19 cellular contexts compared by ENCODE assay signal in genomic region chr15:25641762-25642161, GRCh38.
"Had no signal": no experiment of that assay in that cellular context is flagged by ENCODE, and none has a peak within 500 bp of the region (broad histone marks: within the 10 kb centered on the region; RNA-seq: fewer than 3 reads in every experiment).

No MANE protein-coding gene starts in this region.

- H3K4me3 ChIP-seq: ovary, tibial artery had no signal

- H3K27me3 ChIP-seq: brain microvascular endothelial cell, ovary, tibial artery had no signal

- DNase-seq: activated B cell treated with CpG ODN at 0.5 μM for 24 hours; activated CD4-positive, alpha-beta T cell treated with anti-CD3 and anti-CD28 coated beads, Interleukin-2, amount 10 ng/mL, durations not matched to agents 24 days and 14 days; activated CD8-positive, alpha-beta memory T cell treated with anti-CD3 and anti-CD28 coated beads, Interleukin-2, amount 50 U/mL, for 48 hours; activated CD8-positive, alpha-beta T cell treated with anti-CD3 and anti-CD28 coated beads, Interleukin-2, amount 10 ng/mL, durations not matched to agents 7 days and 5 days; activated naive CD8-positive, alpha-beta T cell treated with anti-CD3 and anti-CD28 coated beads for 36 hours; activated T-cell treated with anti-CD3 and anti-CD28 coated beads, Interleukin-2, amount 50 U/mL, for 72 hours; amygdala; brain microvascular endothelial cell; cortex of kidney; effector CD4-positive, alpha-beta T cell; foreskin melanocyte; left colon; mammary epithelial cell; nephron progenitor cell; ovary; stimulated activated CD4-positive, alpha-beta T cell treated with anti-CD3 and anti-CD28 coated beads, Interleukin-2, amount 100 ng/mL, for 48 hours; stimulated activated naive B cell treated with anti-CD40 and anti-IgM and Interleukin-4, amounts not matched to agents 10 μg/mL and 1 μg/mL and 100 μg/mL, for 72 hours; T-helper 2 cell; tibial artery had no signal

- H3K9me3 ChIP-seq: ovary, tibial artery had no signal

- H3K27ac ChIP-seq: brain microvascular endothelial cell, ovary, tibial artery had no signal

- H3K36me3 ChIP-seq: brain microvascular endothelial cell, ovary, tibial artery had no signal

- H3K4me1 ChIP-seq: tibial artery had no signal
